ENCODE assay signal across 7 cellular contexts in genomic region chr5:35464757-35465156, GRCh38.
"Had no signal": no experiment of that assay in that cellular context is flagged by ENCODE, and none has a peak within 500 bp of the region (broad histone marks: within the 10 kb centered on the region; RNA-seq: fewer than 3 reads in every experiment).

No MANE protein-coding gene starts in this region.

- H3K9me3 ChIP-seq: HAP-1 had no signal

- H3K36me3 ChIP-seq: HAP-1 had no signal

- H3K4me3 ChIP-seq: HAP-1 had no signal

- H3K27ac ChIP-seq: HL-60 had no signal

- DNase-seq: GOT3, H7, HFFc6 had no signal

- ATAC-seq: HCT116, HepG2 had no signal
